ENCODE assay signal across 8 cellular contexts in genomic region chr14:81435578-81436295, GRCh38.
DNase-seq lines count a peak whose midpoint lies in the region; ATAC-seq and TF ChIP-seq lines count a peak whose summit lies in the region.

No MANE protein-coding gene starts in this region.

- H3K4me1 ChIP-seq in KMS-11 (ENCODE audit: low read depth, poor library complexity, severe bottlenecking): peaks cover 21% of the 10 kb centered on the region

- H3K4me3 ChIP-seq in KMS-11 (IDR thresholded peaks at IDR 0.05; ENCODE audit: insufficient read depth, low read depth, low read length) (no peak overlapping the region), choroid plexus epithelial cell (ENCODE audit: low read depth, low read length) (peak overlapping the region; percentile 33)

- DNase-seq in EL: peak; percentile 13
- peak; percentile 5 for DNase-seq in T-helper 2 cell treated with Interferon-gamma antibody and Interleukin-4, amounts not matched to agents 5 μg/mL and 100 μg/mL, for 36 hours (ENCODE audit: low spot score)
- peak; percentile 18 for DNase-seq in choroid plexus epithelial cell (ENCODE audit: low read depth)
- peak; percentile 69 for DNase-seq in kidney glomerular epithelial cell (lab: John Stamatoyannopoulos, UW)
- DNase-seq in stimulated activated CD4-positive, alpha-beta T cell treated with anti-CD3 and anti-CD28 coated beads, Interleukin-15, amount 100 ng/mL, for 24 hours: peak; percentile 34
- no peak for DNase-seq in SKM-1 treated with dmso at 0.1 percent for 144 hours (lab: John Stamatoyannopoulos, UW; ENCODE audit: unreplicated experiment)

- no peaks in the 10 kb centered on the region for H4K20me1 ChIP-seq in KMS-11 (ENCODE audit: insufficient read depth)

- H3K9me3 Mint-ChIP-seq in T-helper 2 cell treated with Interferon-gamma antibody and Interleukin-4, amounts not matched to agents 5 μg/mL and 100 μg/mL, for 36 hours: no peaks in the 10 kb centered on the region

- H3K9ac ChIP-seq in KMS-11: no peak overlapping the region; the same call in 1 of the 2 replicates

- peaks cover 3% of the 10 kb centered on the region; the same call in 1 of the 2 replicates for H3K79me2 ChIP-seq in KMS-11 (ENCODE audit: insufficient read depth, low read depth)

- peak overlapping the region; percentile 38; the same call in 1 of the 2 replicates for H2AFZ ChIP-seq in KMS-11 (ENCODE audit: low read depth)

- no peaks in the 10 kb centered on the region for H3K36me3 ChIP-seq in KMS-11 (ENCODE audit: insufficient read depth)

- no peak overlapping the region for H3K27ac Mint-ChIP-seq in T-helper 2 cell treated with Interferon-gamma antibody and Interleukin-4, amounts not matched to agents 5 μg/mL and 100 μg/mL, for 36 hours

- H3K4me2 ChIP-seq in KMS-11: peak overlapping the region; percentile 53

- no peaks in the 10 kb centered on the region for H3K27me3 ChIP-seq in KMS-11 (ENCODE audit: insufficient read depth, low read depth)

- ATAC-seq in GM21737 (IDR thresholded peaks at IDR 0.05; ENCODE audit: unreplicated experiment): peak; percentile 38

- H3K27me3 Mint-ChIP-seq in T-helper 2 cell treated with Interferon-gamma antibody and Interleukin-4, amounts not matched to agents 5 μg/mL and 100 μg/mL, for 36 hours (ENCODE audit: low read depth): peaks cover 62% of the 10 kb centered on the region

- no peaks in the 10 kb centered on the region for H3K36me3 Mint-ChIP-seq in T-helper 2 cell treated with Interferon-gamma antibody and Interleukin-4, amounts not matched to agents 5 μg/mL and 100 μg/mL, for 36 hours (ENCODE audit: low read depth)

- no peak for TF ChIP-seq CTCF in KMS-11 (conservative IDR thresholded peaks at IDR 0.05; ENCODE audit: low read depth, low read length)
- no peak for TF ChIP-seq CTCF in choroid plexus epithelial cell (conservative IDR thresholded peaks at IDR 0.05; ENCODE audit: low read depth, low read length)

- peaks cover 7% of the 10 kb centered on the region for H3K4me1 Mint-ChIP-seq in T-helper 2 cell treated with Interferon-gamma antibody and Interleukin-4, amounts not matched to agents 5 μg/mL and 100 μg/mL, for 36 hours (ENCODE audit: low read depth)

- peak overlapping the region; percentile 75 for H3K4me3 Mint-ChIP-seq in T-helper 2 cell treated with Interferon-gamma antibody and Interleukin-4, amounts not matched to agents 5 μg/mL and 100 μg/mL, for 36 hours

- H3K27ac ChIP-seq in KMS-11: no peak overlapping the region
